In the genomic region with DNA sequence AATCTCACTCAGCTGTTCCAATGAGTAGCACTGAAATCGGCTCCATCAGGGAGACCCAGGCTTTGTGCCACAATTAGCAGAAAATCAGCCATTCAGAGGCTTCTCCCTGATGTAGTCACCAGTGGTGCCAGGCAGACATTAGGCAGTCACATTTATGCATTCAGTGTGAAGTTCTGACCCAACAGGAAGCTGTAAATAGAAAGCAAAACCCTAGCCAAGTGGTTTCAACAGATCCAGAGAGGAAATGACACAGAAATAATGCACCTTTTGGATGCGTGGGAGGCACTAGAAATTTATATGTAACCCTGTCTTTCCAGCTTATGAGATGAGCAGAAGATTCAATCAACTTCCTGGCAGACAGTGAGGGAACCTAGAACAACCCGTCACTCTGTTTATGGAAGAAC, we compare ENCODE assay signal across 9 cellular contexts.
DNase-seq lines count a peak whose midpoint lies in the region; ATAC-seq, FAIRE-seq and TF ChIP-seq lines count a peak whose summit lies in the region.
"Had no signal": no experiment of that assay in that cellular context is flagged by ENCODE, and none has a peak within 500 bp of the region (broad histone marks: within the 10 kb centered on the region; RNA-seq: fewer than 3 reads in every experiment).

No MANE protein-coding gene starts in this region.

- TF ChIP-seq POLR2A in A549 (IDR thresholded peaks at IDR 0.05; ENCODE audit: low read length), result no peak

- no peak for TF ChIP-seq EP300 in A549 (IDR thresholded peaks at IDR 0.05)

- peak overlapping the region; percentile 49 to 79 for H3K27ac ChIP-seq in A549
- H3K27ac ChIP-seq in cingulate gyrus (ENCODE audit: low read depth, low read length), result peak overlapping the region; percentile 12

- ATAC-seq in A549, result peak; percentile 56 to 59; a peak in 4 of 6 replicates
- peak; percentile 90 for ATAC-seq in GM19025 (IDR thresholded peaks at IDR 0.05; ENCODE audit: low read depth, unreplicated experiment)
- ATAC-seq in HG03521 (IDR thresholded peaks at IDR 0.05; ENCODE audit: unreplicated experiment), result peak; percentile 91
- peak; percentile 44 for ATAC-seq in omental fat pad (ENCODE audit: low FRiP score)

- H3K9me3 ChIP-seq in A549, result peaks cover 4% of the 10 kb centered on the region; the same call in 1 of the 3 replicates

- TF ChIP-seq RAD21 in A549 (conservative IDR thresholded peaks at IDR 0.05 in 1 of 2, IDR thresholded peaks at IDR 0.05 in 1 of 2), result no peak

- CTCF ChIA-PET in A549 (lab: Yijun Ruan, JAX), result interaction anchor here (2.0 kb wide), 1 partner anchor 10 kb away, joined by 8 read pairs; no protein-coding TSS in a partner anchor

- FAIRE-seq in A549 (lab: Jason Lieb, UNC), result no peak
- FAIRE-seq: G401.6 had no signal

- H3K4me2 ChIP-seq in A549, result peak overlapping the region; percentile 68

- 24% methylated on average over 3 of the region's 3 CpGs for WGBS in A549 (ENCODE audit: missing lambda C conversion rate)

- POLR2A ChIA-PET in A549 (lab: Yijun Ruan, JAX), result no interaction called here

- TF ChIP-seq CTCF in A549 (IDR thresholded peaks at IDR 0.05), result no peak
- TF ChIP-seq CTCF in omental fat pad (IDR thresholded peaks at IDR 0.05), result no peak

- DNase-seq in A549 (ENCODE audit: low read depth in 1 of 2, low spot score in 1 of 2), result peak in 1 of 2 experiments; percentile 49
- no peak for DNase-seq in omental fat pad (ENCODE audit: low spot score)
- DNase-seq in mesenteric fat pad (ENCODE audit: low spot score), result no peak
- no peak for DNase-seq in T1000 (lab: John Stamatoyannopoulos, UW)
- no peak for DNase-seq in SHP77 treated with DMSO at 0.1 percent for 48 hours (lab: John Stamatoyannopoulos, UW)

- H3K4me3 ChIP-seq in A549, result no peak overlapping the region

- H3K4me1 ChIP-seq in A549, result peaks cover 32% of the 10 kb centered on the region

TF ChIP-seq in A549, 52 proteins besides CTCF, POLR2A, EP300 and RAD21:
- TF ChIP-seq PHF8 (IDR thresholded peaks at IDR 0.05; ENCODE audit: borderline replicate concordance, low read depth) (no peak), HEYL (CRISPR knock-in tag; IDR thresholded peaks at IDR 0.05) (no peak), FOXS1 (CRISPR knock-in tag; IDR thresholded peaks at IDR 0.05) (no peak), KDM5A (IDR thresholded peaks at IDR 0.05) (no peak), HDAC2 (IDR thresholded peaks at IDR 0.05) (no peak), RFX5 (IDR thresholded peaks at IDR 0.05) (peak; percentile 67; the same call in 1 of the 2 replicates), ZFP36 (IDR thresholded peaks at IDR 0.05; ENCODE audit: borderline replicate concordance, partially characterized antibody) (no peak)
- TF ChIP-seq, protein P1, sequence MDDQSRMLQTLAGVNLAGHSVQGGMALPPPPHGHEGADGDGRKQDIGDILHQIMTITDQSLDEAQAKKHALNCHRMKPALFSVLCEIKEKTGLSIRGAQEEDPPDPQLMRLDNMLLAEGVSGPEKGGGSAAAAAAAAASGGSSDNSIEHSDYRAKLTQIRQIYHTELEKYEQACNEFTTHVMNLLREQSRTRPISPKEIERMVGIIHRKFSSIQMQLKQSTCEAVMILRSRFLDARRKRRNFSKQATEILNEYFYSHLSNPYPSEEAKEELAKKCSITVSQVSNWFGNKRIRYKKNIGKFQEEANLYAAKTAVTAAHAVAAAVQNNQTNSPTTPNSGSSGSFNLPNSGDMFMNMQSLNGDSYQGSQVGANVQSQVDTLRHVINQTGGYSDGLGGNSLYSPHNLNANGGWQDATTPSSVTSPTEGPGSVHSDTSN (IDR thresholded peaks at IDR 0.05), result no peak
TF ChIP-seq in A549: peak in this region for 1.
